Comparison of ENCODE assay signal across 1 cellular context in genomic region chr3:38459499-38460048, GRCh38.
TF ChIP-seq lines count a peak whose summit lies in the region.

No MANE protein-coding gene starts in this region.

TF ChIP-seq in IMR-90, 13 proteins besides CTCF, POLR2A, EP300 and RAD21 (continued from another document):
- no peak for TF ChIP-seq NFE2L2 (IDR thresholded peaks at IDR 0.05; ENCODE audit: low read depth, low read length)
